Comparison of ENCODE assay signal across 1 cellular context in the genomic region with DNA sequence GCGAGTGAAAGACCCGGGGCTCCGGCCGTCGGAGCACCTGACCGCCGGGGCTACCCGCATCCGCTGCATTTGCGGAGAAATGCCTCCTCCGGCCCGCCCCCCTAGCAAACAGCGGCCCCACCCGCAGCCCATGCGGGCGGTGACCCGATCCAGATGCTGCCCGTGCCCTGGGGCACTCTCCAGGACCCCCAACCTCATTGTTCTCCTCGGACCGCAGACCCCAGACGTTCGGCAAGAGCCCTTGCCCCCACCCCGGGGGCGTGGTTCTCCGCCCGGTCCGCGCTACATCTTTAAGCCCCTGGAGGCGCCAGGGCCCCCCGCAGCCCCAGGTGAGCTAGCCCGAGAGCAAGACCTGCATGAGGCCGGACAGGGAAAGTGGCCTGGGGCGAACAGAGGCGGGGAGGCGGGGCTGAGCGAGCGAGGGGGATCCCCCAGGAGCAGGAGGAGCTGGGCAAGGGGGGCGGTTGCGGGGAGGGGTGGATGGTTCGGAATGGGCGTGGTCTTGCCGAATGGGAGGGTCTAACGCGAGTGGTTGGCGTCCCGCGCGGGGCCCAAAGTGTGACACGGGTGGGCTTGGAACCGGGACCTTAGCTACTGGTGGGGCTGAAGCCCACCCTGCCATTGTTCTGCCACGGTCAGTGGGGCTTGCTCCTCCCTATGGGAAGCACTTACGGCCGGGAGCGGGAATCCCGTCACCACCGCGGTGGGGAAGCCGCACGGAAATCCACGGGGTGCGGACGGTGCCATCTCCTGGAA.
A peak's percentile ranks its signal among the peaks of the same experiment; 100 is the strongest.
TF ChIP-seq lines count a peak whose summit lies in the region.

No MANE protein-coding gene starts in this region.

TF ChIP-seq in endothelial cell of umbilical vein, 7 proteins besides CTCF, POLR2A, EP300 and RAD21:
- TF ChIP-seq, protein P1, sequence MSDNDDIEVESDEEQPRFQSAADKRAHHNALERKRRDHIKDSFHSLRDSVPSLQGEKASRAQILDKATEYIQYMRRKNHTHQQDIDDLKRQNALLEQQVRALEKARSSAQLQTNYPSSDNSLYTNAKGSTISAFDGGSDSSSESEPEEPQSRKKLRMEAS (IDR thresholded peaks at IDR 0.05; ENCODE audit: insufficient read depth, insufficient read length): no peak
- TF ChIP-seq EZH2 (IDR thresholded peaks at IDR 0.05; ENCODE audit: borderline replicate concordance, low read depth, low read length, severe bottlenecking): peak; percentile 78
